ENCODE assay signal across 10 cellular contexts in the genomic region with DNA sequence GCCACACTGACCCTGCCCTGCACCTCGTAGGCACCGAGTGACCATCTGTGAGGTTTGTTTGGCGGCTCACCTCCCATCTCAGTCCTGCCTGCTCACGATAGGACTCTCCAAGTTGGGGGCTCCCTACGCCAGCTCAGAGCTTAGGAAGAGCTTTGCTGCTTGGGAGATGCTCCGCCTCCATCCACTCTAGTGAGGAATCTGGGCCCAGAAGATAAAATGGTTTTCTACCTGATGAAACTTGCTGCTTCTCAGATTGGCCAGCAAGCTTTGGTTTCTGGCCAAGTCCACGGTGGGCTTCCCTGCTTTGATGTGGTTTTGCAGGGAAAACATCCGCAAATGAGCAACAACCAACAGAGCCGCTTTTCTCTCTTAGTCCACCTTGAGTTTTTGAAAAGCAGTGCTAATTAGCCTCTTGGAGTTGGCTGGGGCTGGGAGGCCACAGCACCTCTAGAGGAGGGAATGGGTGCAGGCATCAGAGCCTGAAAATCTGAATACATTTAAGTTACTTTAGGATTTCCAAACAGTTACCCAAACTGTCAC. TPM values are rescaled to one million over a fixed set of nuclear protein-coding genes. Genes with fewer than 3 reads are reported as not detected.
DNase-seq lines count a peak whose midpoint lies in the region; ATAC-seq and TF ChIP-seq lines count a peak whose summit lies in the region.
"Had no signal": no experiment of that assay in that cellular context is flagged by ENCODE, and none has a peak within 500 bp of the region (broad histone marks: within the 10 kb centered on the region; RNA-seq: fewer than 3 reads in every experiment).

No MANE protein-coding gene starts in this region.

- H4K20me1 ChIP-seq in DOHH2 (ENCODE audit: control insufficient read depth, insufficient read depth, low read depth, low read length): no peaks in the 10 kb centered on the region

- no peaks in the 10 kb centered on the region for H3K36me3 Mint-ChIP-seq in memory B cell

- H3K27ac Mint-ChIP-seq in memory B cell: no peak overlapping the region

- peaks cover 13% of the 10 kb centered on the region; the same call in 1 of the 2 replicates for H3K27me3 ChIP-seq in DOHH2 (ENCODE audit: control insufficient read depth, low read length)
- H3K27me3 ChIP-seq in ascending aorta: no peaks in the 10 kb centered on the region
- no peaks in the 10 kb centered on the region for H3K27me3 ChIP-seq in uterus

- no peak for TF ChIP-seq POLR2A in uterus (IDR thresholded peaks at IDR 0.05)

- no peaks in the 10 kb centered on the region for H3K9me3 ChIP-seq in DOHH2 (ENCODE audit: control insufficient read depth, insufficient read depth, low read length)
- no peaks in the 10 kb centered on the region for H3K9me3 ChIP-seq in ascending aorta
- H3K9me3 ChIP-seq in uterus: no peaks in the 10 kb centered on the region

- peak; percentile 29 for TF ChIP-seq CTCF in DOHH2 (IDR thresholded peaks at IDR 0.05; ENCODE audit: low read depth, low read length, poor library complexity, severe bottlenecking)
- peak in 1 of 3 experiments; percentile 19 for TF ChIP-seq CTCF in ascending aorta (IDR thresholded peaks at IDR 0.05)
- peak in 1 of 4 experiments; percentile 19 for TF ChIP-seq CTCF in uterus (IDR thresholded peaks at IDR 0.05)

- H3K4me3 Mint-ChIP-seq in memory B cell: no peak overlapping the region

- H3K9me2 ChIP-seq in DOHH2 (replicated peaks; ENCODE audit: control insufficient read depth, low read length): no peaks in the 10 kb centered on the region

- DNase-seq in HuH-7 (ENCODE audit: low spot score) (peak; percentile 49), astrocyte of the hippocampus (ENCODE audit: low read depth, low spot score) (peak; percentile 59), memory B cell (ENCODE audit: low spot score in 2 of 2) (no peak), ascending aorta (ENCODE audit: low spot score in 2 of 2) (no peak), HCEC 1CT (no peak), uterus (no peak)
- DNase-seq: aorta, T-helper 1 cell had no signal

- no peaks in the 10 kb centered on the region for H3K9me3 Mint-ChIP-seq in memory B cell

- H3K4me2 ChIP-seq in DOHH2 (ENCODE audit: low read length): no peak overlapping the region

- H3K4me1 ChIP-seq in DOHH2 (ENCODE audit: control insufficient read depth, low read length): peaks cover 8% of the 10 kb centered on the region
- H3K4me1 ChIP-seq in ascending aorta: no peaks in the 10 kb centered on the region
- no peaks in the 10 kb centered on the region for H3K4me1 ChIP-seq in uterus

- intact Hi-C loops in ascending aorta (cut with DNase I) (no loop called here), uterus (cut with DNase I; ENCODE audit: low total_unique reads) (no loop called here)

- no peak overlapping the region for H3K4me3 ChIP-seq in DOHH2 (ENCODE audit: low read length)
- H3K4me3 ChIP-seq in ascending aorta: no peak overlapping the region
- H3K4me3 ChIP-seq in uterus: no peak overlapping the region

- H3K27ac ChIP-seq in DOHH2 (ENCODE audit: low read depth, low read length): no peak overlapping the region
- H3K27ac ChIP-seq in ascending aorta: no peak overlapping the region
- no peak overlapping the region for H3K27ac ChIP-seq in uterus

- H3F3A ChIP-seq in DOHH2 (ENCODE audit: control insufficient read depth, insufficient read depth): no peaks in the 10 kb centered on the region

- H3K4me1 Mint-ChIP-seq in memory B cell: peaks cover 3% of the 10 kb centered on the region

- ATAC-seq in memory B cell (ENCODE audit: low read depth) (peak; percentile 43), HG03097 (IDR thresholded peaks at IDR 0.05; ENCODE audit: low FRiP score, unreplicated experiment) (no peak)

- peaks cover 5% of the 10 kb centered on the region for H3K27me3 Mint-ChIP-seq in memory B cell

- no peaks in the 10 kb centered on the region for H3K79me2 ChIP-seq in DOHH2 (ENCODE audit: control insufficient read depth, low read length)

- H3K36me3 ChIP-seq in DOHH2 (ENCODE audit: control insufficient read depth, low read length) (no peaks in the 10 kb centered on the region), ascending aorta (no peaks in the 10 kb centered on the region), uterus (no peaks in the 10 kb centered on the region)

RNA-seq across cellular contexts. Expression of a gene that starts 42.2 kb away (rescaled TPM):
- 13.8 TPM for total RNA-seq in ascending aorta
- 10 to 100 TPM in 3 of 4 donors, 1 to 10 TPM in 1; 5.0 to 32.1 (median 15.8) TPM for total RNA-seq in uterus

Comparison
In these comparisons a context has a peak if more than half of its experiments do, and no peak if none do; other contexts are left out.
1. DNase-seq: peak in HuH-7 (single experiment) and astrocyte of the hippocampus (single experiment); none in memory B cell (0 of 2), ascending aorta (0 of 2), HCEC 1CT (single experiment) and uterus (0 of 2).